In the genomic region with DNA sequence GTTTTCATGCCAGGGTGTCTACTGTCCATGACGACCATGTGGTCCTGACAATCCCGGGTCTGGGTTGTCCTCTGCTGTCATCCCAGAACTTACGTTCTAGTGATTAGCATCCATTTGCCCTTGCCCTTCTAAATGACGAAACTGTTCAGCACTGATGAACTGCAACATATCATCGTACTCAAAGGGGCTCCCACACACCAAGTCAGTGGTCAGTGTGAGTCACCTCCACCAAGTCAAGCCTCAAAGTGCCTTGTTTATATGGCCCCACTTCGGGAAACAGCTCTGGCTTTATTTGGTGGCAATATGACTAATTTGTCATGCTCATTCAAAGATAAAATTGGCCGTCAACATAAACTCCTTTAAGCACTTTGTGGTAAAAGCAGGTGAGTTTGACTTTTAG, we compare ENCODE assay signal across 19 cellular contexts.
"Had no signal": no experiment of that assay in that cellular context is flagged by ENCODE, and none has a peak within 500 bp of the region (broad histone marks: within the 10 kb centered on the region; RNA-seq: fewer than 3 reads in every experiment).

No MANE protein-coding gene starts in this region.

- H3K9me3 ChIP-seq: ascending aorta, gastrocnemius medialis, left ventricle myocardium inferior, transverse colon, vagina had no signal

- H3K4me3 ChIP-seq: ascending aorta, cardiac muscle cell, dorsolateral prefrontal cortex, gastrocnemius medialis, left ventricle myocardium inferior, transverse colon, vagina had no signal

- H3K9me3 Mint-ChIP-seq: natural killer cell had no signal

- H3K4me1 ChIP-seq: ascending aorta, gastrocnemius medialis, left ventricle myocardium inferior, transverse colon, vagina had no signal

- H3K4me1 Mint-ChIP-seq: activated CD4-positive, alpha-beta T cell treated with anti-CD3 and anti-CD28 coated beads, Interleukin-2, amount 10 ng/mL, durations not matched to agents 7 days and 5 days; natural killer cell had no signal

- H3K27me3 ChIP-seq: ascending aorta, cardiac muscle cell, gastrocnemius medialis, transverse colon, vagina had no signal

- H3K36me3 ChIP-seq: ascending aorta, cardiac muscle cell, gastrocnemius medialis, left ventricle myocardium inferior, transverse colon, vagina had no signal

- ATAC-seq: gastrocnemius medialis, natural killer cell, right cardiac atrium had no signal

- H3K27ac Mint-ChIP-seq: activated CD4-positive, alpha-beta T cell treated with anti-CD3 and anti-CD28 coated beads, Interleukin-2, amount 10 ng/mL, durations not matched to agents 7 days and 5 days; natural killer cell had no signal

- H3K4me3 Mint-ChIP-seq: activated CD4-positive, alpha-beta T cell treated with anti-CD3 and anti-CD28 coated beads, Interleukin-2, amount 10 ng/mL, durations not matched to agents 7 days and 5 days; natural killer cell had no signal

- H3K27ac ChIP-seq: ascending aorta, cardiac muscle cell, dorsolateral prefrontal cortex, gastrocnemius medialis, left ventricle myocardium inferior, transverse colon, vagina had no signal

- DNase-seq: activated CD4-positive, alpha-beta T cell treated with anti-CD3 and anti-CD28 coated beads, Interleukin-2, amount 10 ng/mL, durations not matched to agents 7 days and 5 days; activated naive CD4-positive, alpha-beta T cell; dorsolateral prefrontal cortex; erythroblast; gastrocnemius medialis; left ventricle myocardium inferior; mesendoderm; natural killer cell; nucleus accumbens; right cardiac atrium; small intestine; stimulated activated CD4-positive, alpha-beta T cell treated with anti-CD3 and anti-CD28 coated beads, Interleukin-4, amount 100 ng/mL, for 4 hours; stimulated activated CD8-positive, alpha-beta memory T cell treated with anti-CD3 and anti-CD28 coated beads, Interleukin-4, amount 100 ng/mL, for 48 hours; stimulated activated naive CD4-positive, alpha-beta T cell treated with Interleukin-2 at 50 U/mL for 16 hours; substantia nigra; transverse colon had no signal

- H3K36me3 Mint-ChIP-seq: natural killer cell had no signal
